Comparison of ENCODE assay signal across 25 cellular contexts in genomic region chr9:110738982-110739381, GRCh38.
"Had no signal": no experiment of that assay in that cellular context is flagged by ENCODE, and none has a peak within 500 bp of the region (broad histone marks: within the 10 kb centered on the region; RNA-seq: fewer than 3 reads in every experiment).

No MANE protein-coding gene starts in this region.

- ATAC-seq: body of pancreas, left colon, sciatic nerve had no signal

- H3K27ac ChIP-seq: body of pancreas, coronary artery, dorsolateral prefrontal cortex, neutrophil, ovary, prostate gland, skin epidermis, vagina had no signal

- H3K27me3 ChIP-seq: body of pancreas, dorsolateral prefrontal cortex, neutrophil, ovary, vagina had no signal

- DNase-seq: activated CD4-positive, alpha-beta T cell treated with anti-CD3 and anti-CD28 coated beads for 4 hours; activated CD4-positive, alpha-beta T cell treated with anti-CD3 and anti-CD28 coated beads, Interleukin-2, amount 50 U/mL, for 4 hours; activated CD4-positive, CD25-positive, alpha-beta regulatory T cell; activated CD8-positive, alpha-beta memory T cell treated with anti-CD3 and anti-CD28 coated beads for 24 hours; activated effector memory CD4-positive, alpha-beta T cell treated with Interleukin-2 at 50 U/mL for 16 hours; activated naive CD4-positive, alpha-beta T cell treated with Interleukin-2 at 50 U/mL for 16 hours; anterior cingulate cortex; body of pancreas; dorsolateral prefrontal cortex; effector memory CD4-positive, alpha-beta T cell; head of caudate nucleus; hippocampal formation; left colon; naive B cell; nephron progenitor cell; ovary; retina; stimulated activated CD4-positive, alpha-beta T cell treated with anti-CD3 and anti-CD28 coated beads, Interleukin-12 subunit alpha, Interleukin-12 subunit beta, amount 100 ng/mL, for 4 hours; stimulated activated CD4-positive, alpha-beta T cell treated with anti-CD3 and anti-CD28 coated beads, Interleukin-4, amount 100 ng/mL, for 1 hour had no signal

- H3K4me3 ChIP-seq: body of pancreas, coronary artery, dorsolateral prefrontal cortex, ovary, prostate gland, skin epidermis, vagina had no signal

- H3K36me3 ChIP-seq: neutrophil, ovary, prostate gland, vagina had no signal

- H3K4me1 ChIP-seq: body of pancreas, prostate gland had no signal

- H3K9me3 ChIP-seq: body of pancreas, neutrophil, ovary, prostate gland, vagina had no signal
